1 cellular context compared by ENCODE assay signal in the genomic region with DNA sequence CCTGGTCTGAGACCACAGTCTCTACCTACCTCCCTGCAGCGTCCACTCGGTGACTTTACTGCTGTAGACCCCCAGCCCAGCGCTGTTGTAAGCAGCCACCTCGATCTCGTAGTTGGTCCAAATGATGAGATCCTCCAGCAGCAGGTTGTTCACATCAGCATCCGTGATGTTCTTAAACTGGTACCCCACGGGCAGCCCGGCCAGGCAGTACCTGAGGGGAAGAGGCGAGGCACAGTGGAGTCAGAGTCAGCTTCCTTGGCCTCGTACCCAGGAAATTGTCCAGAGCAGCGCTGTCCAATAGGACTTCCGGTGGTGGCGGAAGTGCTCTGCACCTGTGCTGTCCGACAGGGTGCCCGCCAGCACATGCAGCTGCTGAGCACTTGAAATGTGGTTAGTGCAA.
A peak's percentile ranks its signal among the peaks of the same experiment; 100 is the strongest.
TF ChIP-seq lines count a peak whose summit lies in the region.

No MANE protein-coding gene starts in this region.

TF ChIP-seq in K562, 482 proteins besides CTCF, POLR2A, EP300 and RAD21 (continued from another document and continues in another):
- TF ChIP-seq, protein P1, sequence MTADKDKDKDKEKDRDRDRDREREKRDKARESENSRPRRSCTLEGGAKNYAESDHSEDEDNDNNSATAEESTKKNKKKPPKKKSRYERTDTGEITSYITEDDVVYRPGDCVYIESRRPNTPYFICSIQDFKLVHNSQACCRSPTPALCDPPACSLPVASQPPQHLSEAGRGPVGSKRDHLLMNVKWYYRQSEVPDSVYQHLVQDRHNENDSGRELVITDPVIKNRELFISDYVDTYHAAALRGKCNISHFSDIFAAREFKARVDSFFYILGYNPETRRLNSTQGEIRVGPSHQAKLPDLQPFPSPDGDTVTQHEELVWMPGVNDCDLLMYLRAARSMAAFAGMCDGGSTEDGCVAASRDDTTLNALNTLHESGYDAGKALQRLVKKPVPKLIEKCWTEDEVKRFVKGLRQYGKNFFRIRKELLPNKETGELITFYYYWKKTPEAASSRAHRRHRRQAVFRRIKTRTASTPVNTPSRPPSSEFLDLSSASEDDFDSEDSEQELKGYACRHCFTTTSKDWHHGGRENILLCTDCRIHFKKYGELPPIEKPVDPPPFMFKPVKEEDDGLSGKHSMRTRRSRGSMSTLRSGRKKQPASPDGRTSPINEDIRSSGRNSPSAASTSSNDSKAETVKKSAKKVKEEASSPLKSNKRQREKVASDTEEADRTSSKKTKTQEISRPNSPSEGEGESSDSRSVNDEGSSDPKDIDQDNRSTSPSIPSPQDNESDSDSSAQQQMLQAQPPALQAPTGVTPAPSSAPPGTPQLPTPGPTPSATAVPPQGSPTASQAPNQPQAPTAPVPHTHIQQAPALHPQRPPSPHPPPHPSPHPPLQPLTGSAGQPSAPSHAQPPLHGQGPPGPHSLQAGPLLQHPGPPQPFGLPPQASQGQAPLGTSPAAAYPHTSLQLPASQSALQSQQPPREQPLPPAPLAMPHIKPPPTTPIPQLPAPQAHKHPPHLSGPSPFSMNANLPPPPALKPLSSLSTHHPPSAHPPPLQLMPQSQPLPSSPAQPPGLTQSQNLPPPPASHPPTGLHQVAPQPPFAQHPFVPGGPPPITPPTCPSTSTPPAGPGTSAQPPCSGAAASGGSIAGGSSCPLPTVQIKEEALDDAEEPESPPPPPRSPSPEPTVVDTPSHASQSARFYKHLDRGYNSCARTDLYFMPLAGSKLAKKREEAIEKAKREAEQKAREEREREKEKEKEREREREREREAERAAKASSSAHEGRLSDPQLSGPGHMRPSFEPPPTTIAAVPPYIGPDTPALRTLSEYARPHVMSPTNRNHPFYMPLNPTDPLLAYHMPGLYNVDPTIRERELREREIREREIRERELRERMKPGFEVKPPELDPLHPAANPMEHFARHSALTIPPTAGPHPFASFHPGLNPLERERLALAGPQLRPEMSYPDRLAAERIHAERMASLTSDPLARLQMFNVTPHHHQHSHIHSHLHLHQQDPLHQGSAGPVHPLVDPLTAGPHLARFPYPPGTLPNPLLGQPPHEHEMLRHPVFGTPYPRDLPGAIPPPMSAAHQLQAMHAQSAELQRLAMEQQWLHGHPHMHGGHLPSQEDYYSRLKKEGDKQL (CRISPR knock-in tag; IDR thresholded peaks at IDR 0.05; ENCODE audit: borderline replicate concordance), result no peak
- TF ChIP-seq KDM5B (IDR thresholded peaks at IDR 0.05; ENCODE audit: insufficient replicate concordance, low read depth, low read length) (no peak), HMG20B (CRISPR knock-in tag; IDR thresholded peaks at IDR 0.05) (no peak), PTBP1 (IDR thresholded peaks at IDR 0.05; ENCODE audit: low read depth, low read length) (no peak), ZNF24 (IDR thresholded peaks at IDR 0.05) (no peak), TCF15 (CRISPR knock-in tag; IDR thresholded peaks at IDR 0.05) (no peak), GTF2F1 (IDR thresholded peaks at IDR 0.05; ENCODE audit: low read depth, low read length) (no peak), ZNF354B (CRISPR knock-in tag; IDR thresholded peaks at IDR 0.05) (no peak), SMAD3 (CRISPR knock-in tag; conservative IDR thresholded peaks at IDR 0.05) (no peak), TEAD1 (CRISPR knock-in tag; IDR thresholded peaks at IDR 0.05) (no peak), L3MBTL2 (IDR thresholded peaks at IDR 0.05) (peak; percentile 29; the same call in 1 of the 2 replicates), RUNX1 (IDR thresholded peaks at IDR 0.05; ENCODE audit: low read depth) (no peak), U2AF2 (optimal IDR thresholded peaks at IDR 0.05; ENCODE audit: low read depth, low read length) (no peak), NELFE (IDR thresholded peaks at IDR 0.05; ENCODE audit: insufficient read depth, insufficient read length) (no peak), ESRRB (CRISPR knock-in tag; IDR thresholded peaks at IDR 0.05; ENCODE audit: borderline replicate concordance) (no peak), RFX7 (CRISPR knock-in tag; IDR thresholded peaks at IDR 0.05) (no peak), SAFB (IDR thresholded peaks at IDR 0.05; ENCODE audit: borderline replicate concordance, low read depth, low read length) (no peak), FOXK1 (CRISPR knock-in tag; IDR thresholded peaks at IDR 0.05; ENCODE audit: borderline replicate concordance) (no peak), C11orf30 (IDR thresholded peaks at IDR 0.05; ENCODE audit: low read depth) (no peak), DMBX1 (CRISPR knock-in tag; IDR thresholded peaks at IDR 0.05; ENCODE audit: borderline replicate concordance) (no peak), SETDB1 (IDR thresholded peaks at IDR 0.05; ENCODE audit: low read length) (no peak)
- TF ChIP-seq, protein P2, sequence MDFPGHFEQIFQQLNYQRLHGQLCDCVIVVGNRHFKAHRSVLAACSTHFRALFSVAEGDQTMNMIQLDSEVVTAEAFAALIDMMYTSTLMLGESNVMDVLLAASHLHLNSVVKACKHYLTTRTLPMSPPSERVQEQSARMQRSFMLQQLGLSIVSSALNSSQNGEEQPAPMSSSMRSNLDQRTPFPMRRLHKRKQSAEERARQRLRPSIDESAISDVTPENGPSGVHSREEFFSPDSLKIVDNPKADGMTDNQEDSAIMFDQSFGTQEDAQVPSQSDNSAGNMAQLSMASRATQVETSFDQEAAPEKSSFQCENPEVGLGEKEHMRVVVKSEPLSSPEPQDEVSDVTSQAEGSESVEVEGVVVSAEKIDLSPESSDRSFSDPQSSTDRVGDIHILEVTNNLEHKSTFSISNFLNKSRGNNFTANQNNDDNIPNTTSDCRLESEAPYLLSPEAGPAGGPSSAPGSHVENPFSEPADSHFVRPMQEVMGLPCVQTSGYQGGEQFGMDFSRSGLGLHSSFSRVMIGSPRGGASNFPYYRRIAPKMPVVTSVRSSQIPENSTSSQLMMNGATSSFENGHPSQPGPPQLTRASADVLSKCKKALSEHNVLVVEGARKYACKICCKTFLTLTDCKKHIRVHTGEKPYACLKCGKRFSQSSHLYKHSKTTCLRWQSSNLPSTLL (IDR thresholded peaks at IDR 0.05), result no peak
- TF ChIP-seq, protein P3, sequence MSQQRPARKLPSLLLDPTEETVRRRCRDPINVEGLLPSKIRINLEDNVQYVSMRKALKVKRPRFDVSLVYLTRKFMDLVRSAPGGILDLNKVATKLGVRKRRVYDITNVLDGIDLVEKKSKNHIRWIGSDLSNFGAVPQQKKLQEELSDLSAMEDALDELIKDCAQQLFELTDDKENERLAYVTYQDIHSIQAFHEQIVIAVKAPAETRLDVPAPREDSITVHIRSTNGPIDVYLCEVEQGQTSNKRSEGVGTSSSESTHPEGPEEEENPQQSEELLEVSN (IDR thresholded peaks at IDR 0.05; ENCODE audit: borderline replicate concordance in 1 of 2, extremely low read depth in 1 of 2, insufficient read depth in 1 of 2, insufficient read length in 1 of 2, low read depth in 1 of 2, low read length in 1 of 2, poor library complexity in 1 of 2, severe bottlenecking in 1 of 2), result peak in 1 of 2 experiments; percentile 40
- TF ChIP-seq, protein P4, sequence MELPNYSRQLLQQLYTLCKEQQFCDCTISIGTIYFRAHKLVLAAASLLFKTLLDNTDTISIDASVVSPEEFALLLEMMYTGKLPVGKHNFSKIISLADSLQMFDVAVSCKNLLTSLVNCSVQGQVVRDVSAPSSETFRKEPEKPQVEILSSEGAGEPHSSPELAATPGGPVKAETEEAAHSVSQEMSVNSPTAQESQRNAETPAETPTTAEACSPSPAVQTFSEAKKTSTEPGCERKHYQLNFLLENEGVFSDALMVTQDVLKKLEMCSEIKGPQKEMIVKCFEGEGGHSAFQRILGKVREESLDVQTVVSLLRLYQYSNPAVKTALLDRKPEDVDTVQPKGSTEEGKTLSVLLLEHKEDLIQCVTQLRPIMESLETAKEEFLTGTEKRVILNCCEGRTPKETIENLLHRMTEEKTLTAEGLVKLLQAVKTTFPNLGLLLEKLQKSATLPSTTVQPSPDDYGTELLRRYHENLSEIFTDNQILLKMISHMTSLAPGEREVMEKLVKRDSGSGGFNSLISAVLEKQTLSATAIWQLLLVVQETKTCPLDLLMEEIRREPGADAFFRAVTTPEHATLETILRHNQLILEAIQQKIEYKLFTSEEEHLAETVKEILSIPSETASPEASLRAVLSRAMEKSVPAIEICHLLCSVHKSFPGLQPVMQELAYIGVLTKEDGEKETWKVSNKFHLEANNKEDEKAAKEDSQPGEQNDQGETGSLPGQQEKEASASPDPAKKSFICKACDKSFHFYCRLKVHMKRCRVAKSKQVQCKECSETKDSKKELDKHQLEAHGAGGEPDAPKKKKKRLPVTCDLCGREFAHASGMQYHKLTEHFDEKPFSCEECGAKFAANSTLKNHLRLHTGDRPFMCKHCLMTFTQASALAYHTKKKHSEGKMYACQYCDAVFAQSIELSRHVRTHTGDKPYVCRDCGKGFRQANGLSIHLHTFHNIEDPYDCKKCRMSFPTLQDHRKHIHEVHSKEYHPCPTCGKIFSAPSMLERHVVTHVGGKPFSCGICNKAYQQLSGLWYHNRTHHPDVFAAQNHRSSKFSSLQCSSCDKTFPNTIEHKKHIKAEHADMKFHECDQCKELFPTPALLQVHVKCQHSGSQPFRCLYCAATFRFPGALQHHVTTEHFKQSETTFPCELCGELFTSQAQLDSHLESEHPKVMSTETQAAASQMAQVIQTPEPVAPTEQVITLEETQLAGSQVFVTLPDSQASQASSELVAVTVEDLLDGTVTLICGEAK (IDR thresholded peaks at IDR 0.05), result peak; percentile 76
- TF ChIP-seq, protein P4 (CRISPR knock-in tag; IDR thresholded peaks at IDR 0.05), result no peak
